Comparison of ENCODE assay signal across 31 cellular contexts in genomic region chr7:37108615-37109014, GRCh38.
DNase-seq lines count a peak whose midpoint lies in the region; ATAC-seq and TF ChIP-seq lines count a peak whose summit lies in the region.
"Had no signal": no experiment of that assay in that cellular context is flagged by ENCODE, and none has a peak within 500 bp of the region (broad histone marks: within the 10 kb centered on the region; RNA-seq: fewer than 3 reads in every experiment).

No MANE protein-coding gene starts in this region.

- peaks cover 24 to 34% (median 27%) of the 10 kb centered on the region in 10 experiments for H3K4me1 ChIP-seq in BLaER1 treated with 17β-estradiol and CSF1 and Interleukin-3, amounts not matched to agents 10 nM and 100 nM
- H3K4me1 ChIP-seq: A549, psoas muscle had no signal

- H3K27me3 ChIP-seq in BLaER1 treated with 17β-estradiol and CSF1 and Interleukin-3, amounts not matched to agents 10 nM and 100 nM: no peaks in the 10 kb centered on the region
- H3K27me3 ChIP-seq: brain microvascular endothelial cell, heart right ventricle, testis had no signal

- no peak overlapping the region for H3K9ac ChIP-seq in BLaER1 treated with 17β-estradiol and CSF1 and Interleukin-3, amounts not matched to agents 10 nM and 100 nM
- H3K9ac ChIP-seq: GM23248, SK-N-SH had no signal

- H3K9me3 ChIP-seq in BLaER1 treated with 17β-estradiol and CSF1 and Interleukin-3, amounts not matched to agents 10 nM and 100 nM (replicated peaks in 1 of 11): peaks cover 0 to 10% (median 0%) of the 10 kb centered on the region in 11 experiments; a peak in 3 of 22 replicates
- H3K9me3 ChIP-seq: A549, heart right ventricle, psoas muscle, SK-N-SH, testis had no signal

- no peak for TF ChIP-seq CTCF in osteocyte (IDR thresholded peaks at IDR 0.05)

- H3K4me3 ChIP-seq in BLaER1 treated with 17β-estradiol and CSF1 and Interleukin-3, amounts not matched to agents 10 nM and 100 nM: no peak overlapping the region
- H3K4me3 ChIP-seq: A549, GM23248, heart right ventricle, psoas muscle, testis had no signal

- CTCF ChIA-PET in activated CD8-positive, alpha-beta memory T cell treated with anti-CD3 and anti-CD28 coated beads, Interleukin-2, amount 10 ng/mL, durations not matched to agents 7 days and 5 days (lab: Charles Lee): no interaction called here

- H3K27ac ChIP-seq in BLaER1 treated with 17β-estradiol and CSF1 and Interleukin-3, amounts not matched to agents 10 nM and 100 nM: no peak overlapping the region
- H3K27ac ChIP-seq: A549, brain microvascular endothelial cell, GM23248, heart right ventricle, psoas muscle, testis had no signal

- DNase-seq in activated CD8-positive, alpha-beta memory T cell treated with anti-CD3 and anti-CD28 coated beads, Interleukin-2, amount 10 ng/mL, durations not matched to agents 7 days and 5 days: no peak
- DNase-seq in activated CD8-positive, alpha-beta memory T cell treated with anti-CD3 and anti-CD28 coated beads, Interleukin-2, amount 50 U/mL, for 48 hours: no peak
- peak; percentile 26 for DNase-seq in NCI-H460 (ENCODE audit: extremely low read depth, low read depth)
- DNase-seq in osteocyte (ENCODE audit: extremely low spot score, unreplicated experiment): no peak
- DNase-seq in NCI-H187 (lab: John Stamatoyannopoulos, UW): no peak
- no peak for DNase-seq in MV-4-11 (lab: John Stamatoyannopoulos, UW)
- DNase-seq: activated B cell treated with CpG ODN at 0.5 μM for 24 hours; activated CD8-positive, alpha-beta T cell treated with anti-CD3 and anti-CD28 coated beads, Interleukin-2, amount 10 ng/mL, durations not matched to agents 7 days and 5 days; activated T-cell treated with anti-CD3 and anti-CD28 coated beads for 4 hours; AML-193; amniotic stem cell; brain microvascular endothelial cell; CD8-positive, alpha-beta T cell; GM23248; heart right ventricle; KBM-7; kidney; naive thymus-derived CD4-positive, alpha-beta T cell; NCI-H1417; NCI-H2081 treated with DMSO at 0.1 percent for 48 hours; NCI-H2227 treated with DMSO at 0.1 percent for 48 hours; occipital lobe; psoas muscle; SK-N-SH; stimulated activated CD4-positive, alpha-beta T cell treated with anti-CD3 and anti-CD28 coated beads, Interleukin-4, amount 100 ng/mL, for 24 hours; testis had no signal

- no peaks in the 10 kb centered on the region for H3K9me3 Mint-ChIP-seq in activated CD8-positive, alpha-beta memory T cell treated with anti-CD3 and anti-CD28 coated beads, Interleukin-2, amount 10 ng/mL, durations not matched to agents 7 days and 5 days (ENCODE audit: low read depth)
- no peaks in the 10 kb centered on the region for H3K9me3 Mint-ChIP-seq in osteocyte (ENCODE audit: unreplicated experiment)
- H3K9me3 Mint-ChIP-seq: activated B cell treated with CpG ODN at 0.5 μM for 24 hours; CD8-positive, alpha-beta T cell; T-helper 1 cell treated with Interleukin-12 subunit alpha and Interleukin-12 subunit beta and Interleukin-4 antibody, amounts not matched to agents 30 μg/mL and 1 μg/mL, for 36 hours had no signal

- H3K4me1 Mint-ChIP-seq in activated CD8-positive, alpha-beta memory T cell treated with anti-CD3 and anti-CD28 coated beads, Interleukin-2, amount 10 ng/mL, durations not matched to agents 7 days and 5 days: peaks cover 14% of the 10 kb centered on the region
- H3K4me1 Mint-ChIP-seq in osteocyte (ENCODE audit: unreplicated experiment): peaks cover 23% of the 10 kb centered on the region

- peaks cover 38% of the 10 kb centered on the region for H3K36me3 Mint-ChIP-seq in activated CD8-positive, alpha-beta memory T cell treated with anti-CD3 and anti-CD28 coated beads, Interleukin-2, amount 10 ng/mL, durations not matched to agents 7 days and 5 days
- H3K36me3 Mint-ChIP-seq in osteocyte (ENCODE audit: unreplicated experiment): no peaks in the 10 kb centered on the region

- H3K4me2 ChIP-seq in BLaER1 treated with 17β-estradiol and CSF1 and Interleukin-3, amounts not matched to agents 10 nM and 100 nM: peak overlapping the region in 9 of 11 experiments; percentile 63 to 76 (median 71); a peak in 16 of 22 replicates
- H3K4me2 ChIP-seq: A549, SK-N-SH had no signal

- ATAC-seq in activated CD8-positive, alpha-beta memory T cell treated with anti-CD3 and anti-CD28 coated beads, Interleukin-2, amount 10 ng/mL, durations not matched to agents 7 days and 5 days: peak; percentile 12
- no peak for ATAC-seq in GM19455 (IDR thresholded peaks at IDR 0.05; ENCODE audit: unreplicated experiment)
- ATAC-seq: A549; activated CD8-positive, alpha-beta T cell treated with anti-CD3 and anti-CD28 coated beads, Interleukin-2, amount 10 ng/mL, durations not matched to agents 7 days and 5 days; CD8-positive, alpha-beta T cell; heart right ventricle; naive thymus-derived CD4-positive, alpha-beta T cell; psoas muscle; Right ventricle myocardium inferior had no signal

- peaks cover 0 to 25% (median 6%) of the 10 kb centered on the region in 11 experiments; a peak in 6 of 22 replicates for H4K20me1 ChIP-seq in BLaER1 treated with 17β-estradiol and CSF1 and Interleukin-3, amounts not matched to agents 10 nM and 100 nM

- peaks cover 0 to 32% (median 22%) of the 10 kb centered on the region in 11 experiments; a peak in 13 of 22 replicates for H3K36me3 ChIP-seq in BLaER1 treated with 17β-estradiol and CSF1 and Interleukin-3, amounts not matched to agents 10 nM and 100 nM
- H3K36me3 ChIP-seq: brain microvascular endothelial cell, heart right ventricle had no signal

- no peaks in the 10 kb centered on the region for H3K27me3 Mint-ChIP-seq in activated CD8-positive, alpha-beta memory T cell treated with anti-CD3 and anti-CD28 coated beads, Interleukin-2, amount 10 ng/mL, durations not matched to agents 7 days and 5 days
- H3K27me3 Mint-ChIP-seq in osteocyte (ENCODE audit: unreplicated experiment): no peaks in the 10 kb centered on the region
- H3K27me3 Mint-ChIP-seq: activated B cell treated with CpG ODN at 0.5 μM for 24 hours; naive thymus-derived CD4-positive, alpha-beta T cell had no signal

- H3K27ac Mint-ChIP-seq in activated CD8-positive, alpha-beta memory T cell treated with anti-CD3 and anti-CD28 coated beads, Interleukin-2, amount 10 ng/mL, durations not matched to agents 7 days and 5 days: no peak overlapping the region
- H3K27ac Mint-ChIP-seq in osteocyte (ENCODE audit: unreplicated experiment): peak overlapping the region; percentile 35
- H3K27ac Mint-ChIP-seq: activated B cell treated with CpG ODN at 0.5 μM for 24 hours; activated CD8-positive, alpha-beta T cell treated with anti-CD3 and anti-CD28 coated beads, Interleukin-2, amount 10 ng/mL, durations not matched to agents 7 days and 5 days; CD8-positive, alpha-beta T cell; T-helper 1 cell treated with Interleukin-12 subunit alpha and Interleukin-12 subunit beta and Interleukin-4 antibody, amounts not matched to agents 30 μg/mL and 1 μg/mL, for 36 hours had no signal

- H3K4me3 Mint-ChIP-seq in activated CD8-positive, alpha-beta memory T cell treated with anti-CD3 and anti-CD28 coated beads, Interleukin-2, amount 10 ng/mL, durations not matched to agents 7 days and 5 days: no peak overlapping the region
- H3K4me3 Mint-ChIP-seq in osteocyte (ENCODE audit: unreplicated experiment): no peak overlapping the region
- H3K4me3 Mint-ChIP-seq: activated B cell treated with CpG ODN at 0.5 μM for 24 hours; activated CD8-positive, alpha-beta T cell treated with anti-CD3 and anti-CD28 coated beads, Interleukin-2, amount 10 ng/mL, durations not matched to agents 7 days and 5 days; CD8-positive, alpha-beta T cell; naive thymus-derived CD4-positive, alpha-beta T cell; T-helper 1 cell treated with Interleukin-12 subunit alpha and Interleukin-12 subunit beta and Interleukin-4 antibody, amounts not matched to agents 30 μg/mL and 1 μg/mL, for 36 hours had no signal
